Comparison of ENCODE assay signal across 8 cellular contexts in genomic region chr7:155815332-155816191, GRCh38. TPM values are rescaled to one million over a fixed set of nuclear protein-coding genes. Genes with fewer than 3 reads are reported as not detected.
A peak's percentile ranks its signal among the peaks of the same experiment; 100 is the strongest.
DNase-seq lines count a peak whose midpoint lies in the region; ATAC-seq and TF ChIP-seq lines count a peak whose summit lies in the region.

No MANE protein-coding gene starts in this region.

- CTCF ChIA-PET in naive thymus-derived CD4-positive, alpha-beta T cell (lab: Charles Lee), result no interaction called here

- peaks cover 0 to 2% (median 0%) of the 10 kb centered on the region in 5 donors for H3K36me3 Mint-ChIP-seq in naive thymus-derived CD4-positive, alpha-beta T cell

- H3K4me1 ChIP-seq in naive thymus-derived CD4-positive, alpha-beta T cell (ENCODE audit: control insufficient read depth in 2 of 2, insufficient read depth in 2 of 2, low read length in 2 of 2), result no peaks in the 10 kb centered on the region

- TF ChIP-seq RAD21 in Ishikawa (IDR thresholded peaks at IDR 0.05; ENCODE audit: low read depth), result peak; percentile 87

- no peak overlapping the region for H3K4me3 ChIP-seq in naive thymus-derived CD4-positive, alpha-beta T cell (ENCODE audit: low read length)

- no peaks in the 10 kb centered on the region for H3K9me3 ChIP-seq in naive thymus-derived CD4-positive, alpha-beta T cell (ENCODE audit: control insufficient read depth in 2 of 3, low read length in 3 of 3)

- H3K27me3 Mint-ChIP-seq in naive thymus-derived CD4-positive, alpha-beta T cell, result peaks cover 38 to 51% (median 40%) of the 10 kb centered on the region in 5 donors

- ATAC-seq in GM21619 (IDR thresholded peaks at IDR 0.05; ENCODE audit: unreplicated experiment), result peak; percentile 85
- peak; percentile 77 for ATAC-seq in naive thymus-derived CD4-positive, alpha-beta T cell

- H3K27ac ChIP-seq in naive thymus-derived CD4-positive, alpha-beta T cell (ENCODE audit: low read depth, low read length), result no peak overlapping the region

- H3K27ac Mint-ChIP-seq in naive thymus-derived CD4-positive, alpha-beta T cell, result peak overlapping the region in 1 of 9 donors; percentile 19

- POLR2A ChIA-PET in naive thymus-derived CD4-positive, alpha-beta T cell (lab: Charles Lee), result no interaction called here

- H3K4me3 Mint-ChIP-seq in naive thymus-derived CD4-positive, alpha-beta T cell, result peak overlapping the region in 4 of 10 donors; percentile 13 to 41 (median 30)

- intact Hi-C loops in naive thymus-derived CD4-positive, alpha-beta T cell (cut with micrococcal nuclease), result loop anchor here (1.0 to 2.0 kb wide), 3 partner anchors 658 to 1011 kb away; no protein-coding TSS in a partner anchor

- H3K36me3 ChIP-seq in naive thymus-derived CD4-positive, alpha-beta T cell (ENCODE audit: control insufficient read depth in 2 of 3, insufficient read depth in 3 of 3, low read length in 3 of 3), result no peaks in the 10 kb centered on the region

- no peak for TF ChIP-seq EP300 in Ishikawa (IDR thresholded peaks at IDR 0.05; ENCODE audit: borderline replicate concordance)

- peaks cover 0 to 9% of the 10 kb centered on the region in 2 donors for H3K27me3 ChIP-seq in naive thymus-derived CD4-positive, alpha-beta T cell (ENCODE audit: control insufficient read depth in 2 of 2, insufficient read depth in 2 of 2, low read length in 2 of 2)

- peak; percentile 16 to 45 for DNase-seq in NCI-H2081 (lab: John Stamatoyannopoulos, UW)
- DNase-seq in NCI-H2081 treated with DMSO at 0.1 percent for 48 hours (lab: John Stamatoyannopoulos, UW), result no peak
- peak; percentile 85 for DNase-seq in activated CD4-positive, alpha-beta T cell treated with anti-CD3 and anti-CD28 coated beads for 48 hours
- DNase-seq in ecto neural progenitor cell (ENCODE audit: low spot score), result peak; percentile 89
- peak; percentile 33 to 81 (median 52) for DNase-seq in naive thymus-derived CD4-positive, alpha-beta T cell
- DNase-seq in ureter (ENCODE audit: low spot score), result peak; percentile 77

- peaks cover 13 to 21% (median 16%) of the 10 kb centered on the region in 7 donors for H3K4me1 Mint-ChIP-seq in naive thymus-derived CD4-positive, alpha-beta T cell

- peaks cover 0 to 1% (median 0%) of the 10 kb centered on the region in 11 donors for H3K9me3 Mint-ChIP-seq in naive thymus-derived CD4-positive, alpha-beta T cell

TF ChIP-seq in Ishikawa, 13 proteins besides CTCF, POLR2A, EP300 and RAD21:
- no peak for TF ChIP-seq REST (IDR thresholded peaks at IDR 0.05; ENCODE audit: low read depth)
- TF ChIP-seq CREB1 (IDR thresholded peaks at IDR 0.05; ENCODE audit: low read depth), result no peak
- TF ChIP-seq TAF1 (IDR thresholded peaks at IDR 0.05; ENCODE audit: low read depth), result no peak
- no peak for TF ChIP-seq CEBPB (IDR thresholded peaks at IDR 0.05)
- TF ChIP-seq, protein P1, sequence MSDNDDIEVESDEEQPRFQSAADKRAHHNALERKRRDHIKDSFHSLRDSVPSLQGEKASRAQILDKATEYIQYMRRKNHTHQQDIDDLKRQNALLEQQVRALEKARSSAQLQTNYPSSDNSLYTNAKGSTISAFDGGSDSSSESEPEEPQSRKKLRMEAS (IDR thresholded peaks at IDR 0.05), result no peak
- TF ChIP-seq, protein P2, sequence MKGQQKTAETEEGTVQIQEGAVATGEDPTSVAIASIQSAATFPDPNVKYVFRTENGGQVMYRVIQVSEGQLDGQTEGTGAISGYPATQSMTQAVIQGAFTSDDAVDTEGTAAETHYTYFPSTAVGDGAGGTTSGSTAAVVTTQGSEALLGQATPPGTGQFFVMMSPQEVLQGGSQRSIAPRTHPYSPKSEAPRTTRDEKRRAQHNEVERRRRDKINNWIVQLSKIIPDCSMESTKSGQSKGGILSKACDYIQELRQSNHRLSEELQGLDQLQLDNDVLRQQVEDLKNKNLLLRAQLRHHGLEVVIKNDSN (IDR thresholded peaks at IDR 0.05), result no peak
- TF ChIP-seq TEAD4 (IDR thresholded peaks at IDR 0.05), result no peak
- TF ChIP-seq NFIC (IDR thresholded peaks at IDR 0.05), result no peak
- TF ChIP-seq EGR1 (IDR thresholded peaks at IDR 0.05), result no peak
- no peak for TF ChIP-seq TCF12 (IDR thresholded peaks at IDR 0.05; ENCODE audit: low read depth)

RNA-seq across cellular contexts. Expression of gene SHH, which starts 3.3 kb away (rescaled TPM):
- total RNA-seq in naive thymus-derived CD4-positive, alpha-beta T cell, result not detected
- not detected for polyA plus RNA-seq in naive thymus-derived CD4-positive, alpha-beta T cell
- 23.2 TPM for total RNA-seq in ureter

Comparison
In these comparisons a context has a peak if more than half of its experiments do, and no peak if none do; other contexts are left out.
1. RNA of gene SHH, which starts 3.3 kb away (total RNA-seq): 23.2 TPM in ureter (single experiment); not detected in naive thymus-derived CD4-positive, alpha-beta T cell; every median in the first group is over 10 times any median in the second.